In the genomic region with DNA sequence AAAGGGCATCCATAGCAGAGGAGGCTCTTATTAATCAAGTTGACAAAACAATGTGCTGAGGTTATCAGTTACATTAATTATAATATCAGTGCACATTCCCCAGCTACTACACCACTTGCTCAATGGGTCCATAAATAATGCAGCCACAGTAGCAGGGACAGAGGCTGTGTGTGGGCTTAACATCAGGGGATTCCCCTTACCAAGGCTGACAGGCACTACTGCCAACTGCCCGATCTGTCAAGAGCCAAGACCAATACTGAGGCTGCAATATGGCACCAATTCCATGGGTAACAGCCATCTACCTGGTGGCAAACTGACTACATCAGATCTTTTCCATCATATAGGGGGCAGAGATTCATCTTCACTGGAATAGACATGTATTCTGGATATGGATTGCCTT, we compare ENCODE assay signal across 14 cellular contexts. TPM values are rescaled to one million over a fixed set of nuclear protein-coding genes. Genes with fewer than 3 reads are reported as not detected.
DNase-seq lines count a peak whose midpoint lies in the region; ATAC-seq, FAIRE-seq and TF ChIP-seq lines count a peak whose summit lies in the region.
"Had no signal": no experiment of that assay in that cellular context is flagged by ENCODE, and none has a peak within 500 bp of the region (broad histone marks: within the 10 kb centered on the region; RNA-seq: fewer than 3 reads in every experiment).

No MANE protein-coding gene starts in this region.

- in situ Hi-C loops in GM12878 (cut with MboI), result no loop called here

- H3K4me2 ChIP-seq in GM12878 (ENCODE audit: control insufficient read depth, insufficient read depth), result no peak overlapping the region

- H2AFZ ChIP-seq in GM12878 (ENCODE audit: control insufficient read depth, low read depth, low read length), result no peak overlapping the region

- peaks cover 1% of the 10 kb centered on the region for H3K79me2 ChIP-seq in GM12878 (ENCODE audit: control insufficient read depth, insufficient read depth, low read length)

- H4K20me1 ChIP-seq in GM12878 (ENCODE audit: control insufficient read depth, insufficient read depth), result no peaks in the 10 kb centered on the region; the same call in 1 of the 2 replicates

- no peak for TF ChIP-seq EP300 in GM12878 (IDR thresholded peaks at IDR 0.05; ENCODE audit: borderline replicate concordance in 1 of 2, control insufficient read depth in 1 of 2, low read depth in 2 of 2, low read length in 2 of 2)

- 4% methylated on average over 1 of the region's 1 CpG for WGBS in GM12878 (ENCODE audit: insufficient coverage, insufficient replicate concordance, low lambda C conversion rate, missing lambda C conversion rate)

- H3K27ac Mint-ChIP-seq in activated T-cell treated with anti-CD3 and anti-CD28 coated beads, Interleukin-2, amount 50 U/mL, for 72 hours, result peak overlapping the region; percentile 39
- H3K27ac Mint-ChIP-seq: H9 had no signal

- peaks cover 8 to 37% of the 10 kb centered on the region in 2 experiments for H3K36me3 ChIP-seq in GM12878 (ENCODE audit: control insufficient read depth in 2 of 2, insufficient read depth in 2 of 2, low read length in 1 of 2)

- peaks cover 8% of the 10 kb centered on the region for H3K4me1 Mint-ChIP-seq in activated T-cell treated with anti-CD3 and anti-CD28 coated beads, Interleukin-2, amount 50 U/mL, for 72 hours (ENCODE audit: low read depth)

- no peaks in the 10 kb centered on the region for H3K4me1 ChIP-seq in GM12878 (ENCODE audit: control insufficient read depth, insufficient read depth, low read length)

- peak in 1 of 2 donors; percentile 21 for ATAC-seq in activated T-cell treated with anti-CD3 and anti-CD28 coated beads, Interleukin-2, amount 50 U/mL, for 72 hours (replicated peaks in 1 of 2)
- ATAC-seq in GM12878 (peak; percentile 36), left lobe of liver (peak; percentile 58)

- SMC1A ChIA-PET in GM12878 (lab: Charles Lee; ENCODE audit: uncharacterized antibody, unreplicated experiment), result interaction anchor here (1.0 to 3.3 kb wide), 4 partner anchors 10 to 23 kb away, joined by 5 to 19 read pairs (median 6); a partner anchor contains a TSS

- no peak overlapping the region for H3K4me3 Mint-ChIP-seq in activated T-cell treated with anti-CD3 and anti-CD28 coated beads, Interleukin-2, amount 50 U/mL, for 72 hours
- H3K4me3 Mint-ChIP-seq: CD4-positive, CD25-positive, alpha-beta regulatory T cell; H9 had no signal

- no TSS peak for BruUV-seq in GM12878 (replicated peaks; lab: Mats Ljungman, UMichigan)

- no peak for DNase-seq in activated T-cell treated with anti-CD3 and anti-CD28 coated beads, Interleukin-2, amount 50 U/mL, for 72 hours
- no peak for DNase-seq in activated T-cell treated with anti-CD3 and anti-CD28 coated beads, Interleukin-2, amount 50 U/mL, for 48 hours
- DNase-seq in GM12878 (ENCODE audit: low read depth, low spot score) (no peak), left lobe of liver (ENCODE audit: low spot score) (no peak), midbrain (lab: John Stamatoyannopoulos, UW) (no peak), retina (no peak), caudate nucleus (lab: John Stamatoyannopoulos, UW) (no peak)
- DNase-seq: 8988T; AML-193; CD4-positive, CD25-positive, alpha-beta regulatory T cell; GOT3; H9; IMR-90 had no signal

- peaks cover 29 to 64% of the 10 kb centered on the region in 2 donors for H3K36me3 Mint-ChIP-seq in activated T-cell treated with anti-CD3 and anti-CD28 coated beads, Interleukin-2, amount 50 U/mL, for 72 hours (ENCODE audit: insufficient read depth in 2 of 2)

- H3K9ac ChIP-seq in GM12878 (ENCODE audit: control insufficient read depth, insufficient read depth, low read length), result no peak overlapping the region
- H3K9ac ChIP-seq: BLaER1 treated with 17β-estradiol and CSF1 and Interleukin-3, amounts not matched to agents 10 nM and 100 nM had no signal

- intact Hi-C loops in GM12878 (cut with micrococcal nuclease; ENCODE audit: unreplicated experiment), result no loop called here

- H3K27me3 ChIP-seq in GM12878 (replicated peaks in 1 of 2; ENCODE audit: control insufficient read depth in 2 of 2, insufficient read depth in 2 of 2, low read length in 1 of 2), result no peaks in the 10 kb centered on the region
- H3K27me3 ChIP-seq: BLaER1 treated with 17β-estradiol and CSF1 and Interleukin-3, amounts not matched to agents 10 nM and 100 nM had no signal

- FAIRE-seq in GM12878 (lab: Jason Lieb, UNC), result no peak

- TF ChIP-seq RAD21 in GM12878 (IDR thresholded peaks at IDR 0.05; ENCODE audit: insufficient read depth, low read depth, low read length), result no peak

- peaks cover 8% of the 10 kb centered on the region; the same call in 2 of the 3 replicates for H3K9me3 ChIP-seq in GM12878 (replicated peaks; ENCODE audit: control insufficient read depth, insufficient read depth, low read length)

- RAD21 ChIA-PET in GM12878 (lab: Charles Lee; ENCODE audit: unreplicated experiment), result interaction anchor here (3.2 kb wide), 1 partner anchor 14 kb away, joined by 10 read pairs; no protein-coding TSS in a partner anchor

- no peaks in the 10 kb centered on the region for H3K27me3 Mint-ChIP-seq in activated T-cell treated with anti-CD3 and anti-CD28 coated beads, Interleukin-2, amount 50 U/mL, for 72 hours (ENCODE audit: low read depth)
- H3K27me3 Mint-ChIP-seq: CD4-positive, CD25-positive, alpha-beta regulatory T cell had no signal

- TF ChIP-seq POLR2A in GM12878 (IDR thresholded peaks at IDR 0.05; ENCODE audit: low read depth, low read length), result no peak

- POLR2A ChIA-PET in GM12878 (lab: Charles Lee), result interaction anchor here (0.6 kb wide), 1 partner anchor 1587 kb away, joined by 6 read pairs; no protein-coding TSS in a partner anchor

- H3K4me3 ChIP-seq in GM12878, result no peak overlapping the region
- H3K4me3 ChIP-seq: BLaER1 treated with 17β-estradiol and CSF1 and Interleukin-3, amounts not matched to agents 10 nM and 100 nM had no signal

- TF ChIP-seq CTCF in GM12878 (IDR thresholded peaks at IDR 0.05 in 2 of 3, conservative IDR thresholded peaks at IDR 0.05 in 1 of 3; ENCODE audit: control insufficient read depth in 2 of 3, extremely low read depth in 1 of 3, insufficient read depth in 1 of 3, low read depth in 3 of 3, low read length in 3 of 3), result no peak

- H3K27ac ChIP-seq in GM12878 (ENCODE audit: control insufficient read depth, insufficient read depth), result no peak overlapping the region
- no peak overlapping the region for H3K27ac ChIP-seq in caudate nucleus (ENCODE audit: low read depth, low read length)
- H3K27ac ChIP-seq: BLaER1 treated with 17β-estradiol and CSF1 and Interleukin-3, amounts not matched to agents 10 nM and 100 nM had no signal

- CTCF ChIA-PET in GM12878 (lab: Yijun Ruan, JAX), result interaction anchor here (1.8 kb wide), 1 partner anchor 23 kb away, joined by 5 read pairs; no protein-coding TSS in a partner anchor

- H3K9me3 Mint-ChIP-seq in activated T-cell treated with anti-CD3 and anti-CD28 coated beads, Interleukin-2, amount 50 U/mL, for 72 hours, result peaks cover 0 to 4% of the 10 kb centered on the region in 2 donors

TF ChIP-seq in GM12878, 131 proteins besides CTCF, POLR2A, EP300 and RAD21 (continues in another document):
- TF ChIP-seq, protein P1, sequence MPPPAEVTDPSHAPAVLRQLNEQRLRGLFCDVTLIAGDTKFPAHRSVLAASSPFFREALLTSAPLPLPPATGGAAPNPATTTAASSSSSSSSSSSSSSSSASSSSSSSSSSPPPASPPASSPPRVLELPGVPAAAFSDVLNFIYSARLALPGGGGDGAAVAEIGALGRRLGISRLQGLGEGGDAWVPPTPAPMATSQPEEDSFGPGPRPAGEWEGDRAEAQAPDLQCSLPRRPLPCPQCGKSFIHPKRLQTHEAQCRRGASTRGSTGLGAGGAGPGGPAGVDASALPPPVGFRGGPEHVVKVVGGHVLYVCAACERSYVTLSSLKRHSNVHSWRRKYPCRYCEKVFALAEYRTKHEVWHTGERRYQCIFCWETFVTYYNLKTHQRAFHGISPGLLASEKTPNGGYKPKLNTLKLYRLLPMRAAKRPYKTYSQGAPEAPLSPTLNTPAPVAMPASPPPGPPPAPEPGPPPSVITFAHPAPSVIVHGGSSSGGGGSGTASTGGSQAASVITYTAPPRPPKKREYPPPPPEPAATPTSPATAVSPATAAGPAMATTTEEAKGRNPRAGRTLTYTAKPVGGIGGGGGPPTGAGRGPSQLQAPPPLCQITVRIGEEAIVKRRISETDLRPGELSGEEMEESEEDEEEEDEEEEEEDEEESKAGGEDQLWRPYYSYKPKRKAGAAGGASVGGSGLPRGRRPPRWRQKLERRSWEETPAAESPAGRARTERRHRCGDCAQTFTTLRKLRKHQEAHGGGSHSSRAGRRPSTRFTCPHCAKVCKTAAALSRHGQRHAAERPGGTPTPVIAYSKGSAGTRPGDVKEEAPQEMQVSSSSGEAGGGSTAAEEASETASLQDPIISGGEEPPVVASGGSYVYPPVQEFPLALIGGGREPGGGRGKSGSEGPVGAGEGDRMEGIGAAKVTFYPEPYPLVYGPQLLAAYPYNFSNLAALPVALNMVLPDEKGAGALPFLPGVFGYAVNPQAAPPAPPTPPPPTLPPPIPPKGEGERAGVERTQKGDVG (CRISPR knock-in tag; IDR thresholded peaks at IDR 0.05), result no peak
- TF ChIP-seq, protein P2, sequence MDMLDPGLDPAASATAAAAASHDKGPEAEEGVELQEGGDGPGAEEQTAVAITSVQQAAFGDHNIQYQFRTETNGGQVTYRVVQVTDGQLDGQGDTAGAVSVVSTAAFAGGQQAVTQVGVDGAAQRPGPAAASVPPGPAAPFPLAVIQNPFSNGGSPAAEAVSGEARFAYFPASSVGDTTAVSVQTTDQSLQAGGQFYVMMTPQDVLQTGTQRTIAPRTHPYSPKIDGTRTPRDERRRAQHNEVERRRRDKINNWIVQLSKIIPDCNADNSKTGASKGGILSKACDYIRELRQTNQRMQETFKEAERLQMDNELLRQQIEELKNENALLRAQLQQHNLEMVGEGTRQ (IDR thresholded peaks at IDR 0.05; ENCODE audit: borderline replicate concordance, low read depth, low read length), result no peak

RNA-seq across cellular contexts. Expression of a gene that starts 22.0 kb away (rescaled TPM):
- 100 to 1,000 TPM; 164 to 215 TPM for total RNA-seq in activated T-cell treated with anti-CD3 and anti-CD28 coated beads, Interleukin-2, amount 50 U/mL, for 72 hours
- total RNA-seq in GM12878 (2013; cell fraction: nucleolus; rRNA removed), result 161 TPM in 2 replicates
- 159 and 192 TPM in 2 replicates for total RNA-seq in GM12878 (2014; rRNA removed)
- 146 and 148 TPM in 2 replicates for total RNA-seq in GM12878 (2014; rRNA removed; fragmentation: Illumina TruSeq; extraction: Trizol)
- total RNA-seq in GM12878 (2021), result 186 and 199 TPM in 2 replicates
- polyA plus RNA-seq in GM12878 (2011; ENCODE audit: low read depth), result 77.0 TPM
- 447 and 530 TPM in 2 replicates for polyA plus RNA-seq in GM12878 (2011; rRNA removed)
- 179 and 184 TPM in 2 replicates for polyA plus RNA-seq in GM12878 (2011; cell fraction: cytosol; rRNA removed)
- 132 and 162 TPM in 2 replicates for polyA plus RNA-seq in GM12878 (2011; cell fraction: nucleus; rRNA removed)
- polyA plus RNA-seq in GM12878 (2012), result 176 TPM in 2 replicates
- polyA plus RNA-seq in GM12878 (2014; fragmentation: Illumina TruSeq; extraction: Trizol), result 223 and 232 TPM in 2 replicates
- polyA plus RNA-seq in GM12878 (2014; fragmentation: Nextera tagmentation; extraction: Ambion mirVana), result 100 to 1,000 TPM; 145 to 229 TPM
- polyA plus RNA-seq in GM12878 (2014; rRNA removed), result 134 and 154 TPM in 2 replicates
- 100 to 1,000 TPM; 237 to 247 TPM for polyA plus RNA-seq in GM12878 (2016; fragmentation: Nextera tagmentation; extraction: Ambion mirVana)
- 232 and 238 TPM in 2 replicates for polyA minus RNA-seq in GM12878 (2011; rRNA and poly(A)+ RNA removed)
- polyA minus RNA-seq in GM12878 (2011; cell fraction: cytosol; rRNA and poly(A)+ RNA removed), result 184 and 201 TPM in 2 replicates
- 123 and 186 TPM in 2 replicates for polyA minus RNA-seq in GM12878 (2011; cell fraction: nucleus; rRNA and poly(A)+ RNA removed)
- total RNA-seq in left lobe of liver, result 130 TPM
